Comparison of ENCODE assay signal across 9 cellular contexts in genomic region chr5:115842952-115843351, GRCh38. TPM values are rescaled to one million over a fixed set of nuclear protein-coding genes. Genes with fewer than 3 reads are reported as not detected.
DNase-seq lines count a peak whose midpoint lies in the region; ATAC-seq and TF ChIP-seq lines count a peak whose summit lies in the region.
"Had no signal": no experiment of that assay in that cellular context is flagged by ENCODE, and none has a peak within 500 bp of the region (broad histone marks: within the 10 kb centered on the region; RNA-seq: fewer than 3 reads in every experiment).

No MANE protein-coding gene starts in this region.

- no peaks in the 10 kb centered on the region for H3F3A ChIP-seq in smooth muscle cell (ENCODE audit: low read depth)

- peak overlapping the region; percentile 96 to 99 (median 96) for H3K4me3 Mint-ChIP-seq in T-cell

- H3K36me3 Mint-ChIP-seq in T-cell, result no peaks in the 10 kb centered on the region

- CTCF ChIA-PET in T-cell (lab: Charles Lee), result interaction anchor here (0.9 to 2.1 kb wide), 5 partner anchors 10 to 208 kb away, joined by 3 to 5 read pairs (median 4); no protein-coding TSS in a partner anchor

- H3K27me3 ChIP-seq in smooth muscle cell (ENCODE audit: low read depth), result no peaks in the 10 kb centered on the region

- H3K9me3 ChIP-seq in smooth muscle cell (replicated peaks; ENCODE audit: low read depth) (no peaks in the 10 kb centered on the region), mucosa of descending colon (no peaks in the 10 kb centered on the region)

- peaks cover 52 to 64% (median 63%) of the 10 kb centered on the region in 3 donors for H3K4me1 Mint-ChIP-seq in T-cell

- peaks cover 83% of the 10 kb centered on the region for H4K20me1 ChIP-seq in smooth muscle cell (ENCODE audit: low read depth)

- no peak overlapping the region for H2AFZ ChIP-seq in smooth muscle cell (ENCODE audit: low read depth)

- H3K27ac ChIP-seq in smooth muscle cell (ENCODE audit: low read depth), result no peak overlapping the region

- H3K4me3 ChIP-seq in foreskin fibroblast (ENCODE audit: low read depth in 1 of 2, low read length in 2 of 2), result peak overlapping the region; percentile 87 to 89
- peak overlapping the region; percentile 96 for H3K4me3 ChIP-seq in smooth muscle cell
- no peak overlapping the region for H3K4me3 ChIP-seq in mucosa of descending colon

- H3K4me1 ChIP-seq in smooth muscle cell (ENCODE audit: low read depth) (peaks cover 15% of the 10 kb centered on the region), mucosa of descending colon (ENCODE audit: low read depth) (peaks cover 32% of the 10 kb centered on the region)

- H3K36me3 ChIP-seq in smooth muscle cell (ENCODE audit: low read depth), result no peaks in the 10 kb centered on the region
- no peaks in the 10 kb centered on the region for H3K36me3 ChIP-seq in mucosa of descending colon (ENCODE audit: low read depth)

- no peaks in the 10 kb centered on the region for H3K27me3 Mint-ChIP-seq in T-cell

- WGBS in smooth muscle cell (ENCODE audit: low lambda C conversion rate), result 35% methylated on average over 3 of the region's 3 CpGs

- H3K4me2 ChIP-seq in smooth muscle cell, result peak overlapping the region; percentile 85

- H3K79me2 ChIP-seq in smooth muscle cell (ENCODE audit: low read depth), result peaks cover 95% of the 10 kb centered on the region

- TF ChIP-seq CTCF in foreskin fibroblast (IDR thresholded peaks at IDR 0.05; ENCODE audit: low read depth, low read length) (no peak), smooth muscle cell (IDR thresholded peaks at IDR 0.05; ENCODE audit: borderline replicate concordance, insufficient read depth, poor library complexity, severe bottlenecking) (no peak), mucosa of descending colon (IDR thresholded peaks at IDR 0.05) (no peak)

- peak overlapping the region; percentile 88 to 93 for H3K27ac Mint-ChIP-seq in T-cell

- H3K9ac ChIP-seq in smooth muscle cell (ENCODE audit: low read depth), result peak overlapping the region; percentile 92

- POLR2A ChIA-PET in T-cell (lab: Charles Lee), result no interaction called here

- DNase-seq in DMS53 (lab: John Stamatoyannopoulos, UW) (peak; percentile 18), DMS53 treated with DMSO at 0.1 percent for 48 hours (lab: John Stamatoyannopoulos, UW; ENCODE audit: unreplicated experiment) (no peak), T-cell (no peak), foreskin fibroblast (no peak), smooth muscle cell (lab: John Stamatoyannopoulos, UW; ENCODE audit: unreplicated experiment) (no peak), mucosa of descending colon (no peak), iPS-NIHi11 (ENCODE audit: low spot score) (no peak)

- no peaks in the 10 kb centered on the region for H3K9me3 Mint-ChIP-seq in T-cell

- intact Hi-C loops in mucosa of descending colon (cut with DNase I, micrococcal nuclease), result loop anchor here in 1 of 2 donors (5.0 kb wide), 2 partner anchors 216 to 301 kb away; partner anchors contain the start of genes FEM1C and TMED7

- ATAC-seq in T-cell (replicated peaks in 1 of 4) (no peak), mucosa of descending colon (no peak), HG02759 (IDR thresholded peaks at IDR 0.05; ENCODE audit: unreplicated experiment) (no peak)

RNA-seq across cellular contexts. Expression of gene AP3S1, which starts 1.2 kb away (rescaled TPM):
- total RNA-seq in T-cell (10 to 100 TPM; 36.4 to 44.2 (median 39.2) TPM), smooth muscle cell (130 and 224 TPM in 2 replicates), mucosa of descending colon (10 to 100 TPM; 75.5 to 94.8 (median 76.2) TPM)
- 180 and 191 TPM in 2 replicates for polyA plus RNA-seq in smooth muscle cell

RNA-seq across cellular contexts. Expression of gene ATG12, which starts 1.6 kb away (rescaled TPM):
- 10 to 100 TPM; 55.2 to 61.4 (median 58.9) TPM for total RNA-seq in T-cell
- total RNA-seq in smooth muscle cell, result 58.6 and 106 TPM in 2 replicates
- polyA plus RNA-seq in smooth muscle cell, result 128 and 139 TPM in 2 replicates
- 10 to 100 TPM; 31.9 to 39.2 (median 37.5) TPM for total RNA-seq in mucosa of descending colon

RNA-seq across cellular contexts. Expression of gene CDO1, which starts 26.5 kb away (rescaled TPM):
- total RNA-seq in T-cell, result under 1 TPM in 2 of 5 donors, not detected in 3; 0.23 to 0.82 TPM
- 26.3 and 60.8 TPM in 2 replicates for total RNA-seq in smooth muscle cell
- polyA plus RNA-seq in smooth muscle cell, result 27.2 and 48.4 TPM in 2 replicates
- total RNA-seq in mucosa of descending colon, result 1 to 10 TPM in 2 of 3 donors, not detected in 1; 2.0 to 3.0 TPM
- total RNA-seq: A172 had no signal
